1 cellular context compared by ENCODE assay signal in the genomic region with DNA sequence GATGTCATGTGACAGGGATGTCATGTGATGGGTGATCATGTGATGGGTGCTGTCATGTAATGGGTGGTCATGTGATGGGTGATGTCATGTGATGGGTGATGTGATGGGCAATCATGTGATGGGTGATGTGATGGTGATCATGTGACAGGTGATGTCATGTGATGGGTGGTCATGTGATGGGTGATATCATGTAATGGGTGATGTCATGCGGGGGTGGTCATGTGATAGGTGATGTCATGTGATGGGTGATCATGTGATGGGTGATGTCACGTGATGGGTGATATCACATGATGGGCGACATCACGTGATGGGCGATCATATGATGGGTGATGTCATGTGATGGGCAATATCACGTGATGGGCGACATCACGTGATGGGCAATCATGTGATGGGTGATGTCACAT.
TF ChIP-seq lines count a peak whose summit lies in the region.

No MANE protein-coding gene starts in this region.

TF ChIP-seq in HepG2, 621 proteins besides CTCF, POLR2A, EP300 and RAD21 (continued from another document):
- TF ChIP-seq, protein P1, sequence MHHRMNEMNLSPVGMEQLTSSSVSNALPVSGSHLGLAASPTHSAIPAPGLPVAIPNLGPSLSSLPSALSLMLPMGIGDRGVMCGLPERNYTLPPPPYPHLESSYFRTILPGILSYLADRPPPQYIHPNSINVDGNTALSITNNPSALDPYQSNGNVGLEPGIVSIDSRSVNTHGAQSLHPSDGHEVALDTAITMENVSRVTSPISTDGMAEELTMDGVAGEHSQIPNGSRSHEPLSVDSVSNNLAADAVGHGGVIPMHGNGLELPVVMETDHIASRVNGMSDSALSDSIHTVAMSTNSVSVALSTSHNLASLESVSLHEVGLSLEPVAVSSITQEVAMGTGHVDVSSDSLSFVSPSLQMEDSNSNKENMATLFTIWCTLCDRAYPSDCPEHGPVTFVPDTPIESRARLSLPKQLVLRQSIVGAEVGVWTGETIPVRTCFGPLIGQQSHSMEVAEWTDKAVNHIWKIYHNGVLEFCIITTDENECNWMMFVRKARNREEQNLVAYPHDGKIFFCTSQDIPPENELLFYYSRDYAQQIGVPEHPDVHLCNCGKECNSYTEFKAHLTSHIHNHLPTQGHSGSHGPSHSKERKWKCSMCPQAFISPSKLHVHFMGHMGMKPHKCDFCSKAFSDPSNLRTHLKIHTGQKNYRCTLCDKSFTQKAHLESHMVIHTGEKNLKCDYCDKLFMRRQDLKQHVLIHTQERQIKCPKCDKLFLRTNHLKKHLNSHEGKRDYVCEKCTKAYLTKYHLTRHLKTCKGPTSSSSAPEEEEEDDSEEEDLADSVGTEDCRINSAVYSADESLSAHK (CRISPR knock-in tag; IDR thresholded peaks at IDR 0.05; ENCODE audit: borderline replicate concordance), result no peak
- peak; percentile 62; the same call in 1 of the 2 replicates for TF ChIP-seq GATAD1 (CRISPR knock-in tag; IDR thresholded peaks at IDR 0.05)
- TF ChIP-seq ZNF788 (CRISPR knock-in tag; IDR thresholded peaks at IDR 0.05; ENCODE audit: borderline replicate concordance), result 0 out of 2 replicates have a peak, but pooled peaks have one; percentile 15
- TF ChIP-seq ZNF850 (CRISPR knock-in tag; conservative IDR thresholded peaks at IDR 0.05), result no peak
- 0 out of 2 replicates have a peak, but pooled peaks have one; percentile 11 for TF ChIP-seq ZMYM2 (CRISPR knock-in tag; IDR thresholded peaks at IDR 0.05)
- TF ChIP-seq TBX3 (IDR thresholded peaks at IDR 0.05; ENCODE audit: borderline replicate concordance), result peak; percentile 41; the same call in 1 of the 2 replicates
- TF ChIP-seq, protein P2, sequence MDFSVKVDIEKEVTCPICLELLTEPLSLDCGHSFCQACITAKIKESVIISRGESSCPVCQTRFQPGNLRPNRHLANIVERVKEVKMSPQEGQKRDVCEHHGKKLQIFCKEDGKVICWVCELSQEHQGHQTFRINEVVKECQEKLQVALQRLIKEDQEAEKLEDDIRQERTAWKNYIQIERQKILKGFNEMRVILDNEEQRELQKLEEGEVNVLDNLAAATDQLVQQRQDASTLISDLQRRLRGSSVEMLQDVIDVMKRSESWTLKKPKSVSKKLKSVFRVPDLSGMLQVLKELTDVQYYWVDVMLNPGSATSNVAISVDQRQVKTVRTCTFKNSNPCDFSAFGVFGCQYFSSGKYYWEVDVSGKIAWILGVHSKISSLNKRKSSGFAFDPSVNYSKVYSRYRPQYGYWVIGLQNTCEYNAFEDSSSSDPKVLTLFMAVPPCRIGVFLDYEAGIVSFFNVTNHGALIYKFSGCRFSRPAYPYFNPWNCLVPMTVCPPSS (IDR thresholded peaks at IDR 0.05), result peak; percentile 99; the same call in 1 of the 2 replicates
